ENCODE assay signal across 1 cellular context in genomic region chr2:222972420-222972819, GRCh38.
TF ChIP-seq lines count a peak whose summit lies in the region.

No MANE protein-coding gene starts in this region.

TF ChIP-seq in HepG2, 621 proteins besides CTCF, POLR2A, EP300 and RAD21:
- TF ChIP-seq ZNF687 (CRISPR knock-in tag; IDR thresholded peaks at IDR 0.05) (0 out of 2 replicates have a peak, but pooled peaks have one; percentile 23), ZNF263 (CRISPR knock-in tag; IDR thresholded peaks at IDR 0.05) (0 out of 2 replicates have a peak, but pooled peaks have one; percentile 42), RBM39 (IDR thresholded peaks at IDR 0.05; ENCODE audit: low read depth, low read length, poor library complexity, severe bottlenecking) (no peak), PATZ1 (CRISPR knock-in tag; IDR thresholded peaks at IDR 0.05) (no peak), FOSL2 (CRISPR knock-in tag; IDR thresholded peaks at IDR 0.05) (peak; percentile 34; the same call in 1 of the 2 replicates)
